ENCODE assay signal across 8 cellular contexts in genomic region chr17:43125133-43125966, GRCh38. TPM values are rescaled to one million over a fixed set of nuclear protein-coding genes. Genes with fewer than 3 reads are reported as not detected.
DNase-seq lines count a peak whose midpoint lies in the region; ATAC-seq lines count a peak whose summit lies in the region.

Gene BRCA1 (minus strand): TSS chr17:43125364. CDS start chr17:43124096, 1,268 bp downstream.

- POLR2A ChIA-PET in CD8-positive, alpha-beta memory T cell (lab: Charles Lee): interaction anchor here (1.2 to 1.5 kb wide), 3 partner anchors 44 to 235 kb away, joined by 3 to 5 read pairs (median 4); no protein-coding TSS in a partner anchor

- ATAC-seq in GM19468 (IDR thresholded peaks at IDR 0.05; ENCODE audit: extremely low read depth, unreplicated experiment): peak; percentile 84
- peak; percentile 99 for ATAC-seq in effector memory CD8-positive, alpha-beta T cell (replicated peaks)

- peak within 1 kb of the TSS; percentile 71 to 99 (median 96) for H3K27ac Mint-ChIP-seq in CD8-positive, alpha-beta memory T cell
- peak within 1 kb of the TSS; percentile 94 to 95 for H3K27ac Mint-ChIP-seq in effector memory CD8-positive, alpha-beta T cell

- no peaks in the 10 kb centered on the region for H3K9me3 ChIP-seq in CD8-positive, alpha-beta memory T cell (ENCODE audit: low read length)

- H3K4me1 ChIP-seq in CD8-positive, alpha-beta memory T cell (ENCODE audit: insufficient read depth, low read length): peaks cover 15% of the 10 kb centered on the region

- peak within 1 kb of the TSS; percentile 88 for H3K27ac ChIP-seq in CD8-positive, alpha-beta memory T cell (ENCODE audit: low read depth, low read length)

- H3K9me3 Mint-ChIP-seq in CD8-positive, alpha-beta memory T cell: no peaks in the 10 kb centered on the region
- H3K9me3 Mint-ChIP-seq in effector memory CD8-positive, alpha-beta T cell: no peaks in the 10 kb centered on the region

- peak within 1 kb of the TSS; percentile 91 for H3K4me3 ChIP-seq in CD8-positive, alpha-beta memory T cell (ENCODE audit: low read length)

- DNase-seq in CD8-positive, alpha-beta memory T cell: peak; percentile 84 to 97 (median 96)
- peak; percentile 91 for DNase-seq in HS-5 (ENCODE audit: low read depth)
- peak; percentile 90 for DNase-seq in NK-92 treated with Interleukin-12 subunit alpha and Interleukin-12 subunit beta, amount 100 ng/mL, for 24 hours (lab: John Stamatoyannopoulos, UW)
- peak; percentile 94 for DNase-seq in activated CD8-positive, alpha-beta memory T cell treated with anti-CD3 and anti-CD28 coated beads for 24 hours
- DNase-seq in effector memory CD8-positive, alpha-beta T cell: peak; percentile 93 to 94 (median 93)
- DNase-seq in medulla oblongata (ENCODE audit: extremely low spot score): peak; percentile 98
- peak; percentile 91 for DNase-seq in stimulated activated CD8-positive, alpha-beta memory T cell treated with anti-CD3 and anti-CD28 coated beads, Interleukin-12 subunit alpha, Interleukin-12 subunit beta, amount 100 ng/mL, for 1 hour (ENCODE audit: low read depth)

- peak within 1 kb of the TSS; percentile 82 to 98 (median 95) for H3K4me3 Mint-ChIP-seq in CD8-positive, alpha-beta memory T cell
- peak within 1 kb of the TSS; percentile 99 for H3K4me3 Mint-ChIP-seq in effector memory CD8-positive, alpha-beta T cell

- H3K36me3 ChIP-seq in CD8-positive, alpha-beta memory T cell (ENCODE audit: insufficient read depth, low read length): no peaks in the 10 kb centered on the region

- peaks cover 23 to 38% (median 36%) of the 10 kb centered on the region in 3 donors for H3K4me1 Mint-ChIP-seq in CD8-positive, alpha-beta memory T cell
- peaks cover 18 to 29% of the 10 kb centered on the region in 2 donors for H3K4me1 Mint-ChIP-seq in effector memory CD8-positive, alpha-beta T cell (ENCODE audit: low read depth in 2 of 2)

- H3K27me3 Mint-ChIP-seq in CD8-positive, alpha-beta memory T cell: no peaks in the 10 kb centered on the region
- H3K27me3 Mint-ChIP-seq in effector memory CD8-positive, alpha-beta T cell: no peaks in the 10 kb centered on the region

- H3K27me3 ChIP-seq in CD8-positive, alpha-beta memory T cell (ENCODE audit: insufficient read depth, low read length, poor library complexity, severe bottlenecking): no peaks in the 10 kb centered on the region

- H3K36me3 Mint-ChIP-seq in CD8-positive, alpha-beta memory T cell: peaks cover 0 to 30% (median 5%) of the 10 kb centered on the region in 3 donors
- H3K36me3 Mint-ChIP-seq in effector memory CD8-positive, alpha-beta T cell (ENCODE audit: insufficient read depth): peaks cover 27% of the 10 kb centered on the region

- CTCF ChIA-PET in CD8-positive, alpha-beta memory T cell (lab: Charles Lee): interaction anchor here (0.7 to 1.4 kb wide), 2 partner anchors 127 to 190 kb away, joined by 3 read pairs; partner anchors contain the start of gene RPL27

RNA-seq across cellular contexts. Expression of gene BRCA1, which starts in this region (rescaled TPM):
- total RNA-seq in CD8-positive, alpha-beta memory T cell: 10 to 100 TPM; 66.8 to 71.5 TPM
- 3.3 TPM for polyA plus RNA-seq in CD8-positive, alpha-beta memory T cell

Comparison
In these comparisons a context has a peak if more than half of its experiments do, and no peak if none do; other contexts are left out.
1. Peak in every context shown above with its lines: DNase-seq, ATAC-seq, H3K4me3 ChIP-seq and H3K27ac ChIP-seq.